In genomic region chr1:7624791-7625355, GRCh38 we compare ENCODE assay signal across 17 cellular contexts.
A peak's percentile ranks its signal among the peaks of the same experiment; 100 is the strongest.
DNase-seq lines count a peak whose midpoint lies in the region; ATAC-seq, FAIRE-seq and TF ChIP-seq lines count a peak whose summit lies in the region.
"Had no signal": no experiment of that assay in that cellular context is flagged by ENCODE, and none has a peak within 500 bp of the region (broad histone marks: within the 10 kb centered on the region; RNA-seq: fewer than 3 reads in every experiment).

No MANE protein-coding gene starts in this region.

- TF ChIP-seq POLR2A in HepG2 (IDR thresholded peaks at IDR 0.05; ENCODE audit: insufficient read depth in 1 of 2, low read depth in 2 of 2, low read length in 2 of 2) (no peak), right lobe of liver (IDR thresholded peaks at IDR 0.05) (no peak)

- no peak for ATAC-seq in HepG2
- ATAC-seq in right lobe of liver = no peak
- ATAC-seq: CD8-positive, alpha-beta T cell; GM12878 had no signal

- H3K9ac ChIP-seq in HepG2 (ENCODE audit: insufficient read depth, low read depth, low read length) (no peak overlapping the region), kidney (ENCODE audit: low read length in 2 of 2) (no peak overlapping the region)
- H3K9ac ChIP-seq: BLaER1 treated with 17β-estradiol and CSF1 and Interleukin-3, amounts not matched to agents 10 nM and 100 nM had no signal

- no peak for TF ChIP-seq RAD21 in HepG2 (CRISPR knock-in tag; IDR thresholded peaks at IDR 0.05)

- H3K27me3 Mint-ChIP-seq in type B pancreatic cell = peaks cover 58% of the 10 kb centered on the region

- TF ChIP-seq CTCF in HepG2 (CRISPR knock-in tag; IDR thresholded peaks at IDR 0.05) (no peak), right lobe of liver (IDR thresholded peaks at IDR 0.05) (no peak), kidney (IDR thresholded peaks at IDR 0.05; ENCODE audit: borderline replicate concordance, extremely low read depth, insufficient read depth) (no peak), type B pancreatic cell (conservative IDR thresholded peaks at IDR 0.05) (no peak)

- POLR2A ChIA-PET in HepG2 (lab: Yijun Ruan, JAX) = no interaction called here

- H3K4me1 Mint-ChIP-seq in type B pancreatic cell (ENCODE audit: unreplicated experiment) = peaks cover 13% of the 10 kb centered on the region
- H3K4me1 Mint-ChIP-seq: B cell had no signal

- H3K4me3 Mint-ChIP-seq in type B pancreatic cell = no peak overlapping the region
- H3K4me3 Mint-ChIP-seq: B cell; CD8-positive, alpha-beta T cell had no signal

- WGBS in HepG2 (ENCODE audit: low lambda C conversion rate) = 9% methylated on average over 5 of the region's 7 CpGs
- WGBS in right lobe of liver (ENCODE audit: insufficient coverage, low coverage, low lambda C conversion rate, missing lambda C conversion rate) = 70% methylated on average over 4 of the region's 7 CpGs

- H3K9me3 ChIP-seq in HepG2 (ENCODE audit: low read length) (no peaks in the 10 kb centered on the region), right lobe of liver (no peaks in the 10 kb centered on the region), kidney (ENCODE audit: control insufficient read depth in 1 of 2, low read length in 2 of 2) (no peaks in the 10 kb centered on the region)
- H3K9me3 ChIP-seq: BLaER1 treated with 17β-estradiol and CSF1 and Interleukin-3, amounts not matched to agents 10 nM and 100 nM; HAP-1 had no signal

- no peak overlapping the region for H3K27ac ChIP-seq in HepG2 (ENCODE audit: extremely low read length, insufficient read depth, low read length)
- no peak overlapping the region for H3K27ac ChIP-seq in right lobe of liver
- H3K27ac ChIP-seq in kidney (ENCODE audit: low read depth in 2 of 2, low read length in 2 of 2) = no peak overlapping the region
- H3K27ac ChIP-seq: BLaER1 treated with 17β-estradiol and CSF1 and Interleukin-3, amounts not matched to agents 10 nM and 100 nM had no signal

- no peaks in the 10 kb centered on the region for H3K36me3 ChIP-seq in HepG2 (replicated peaks in 1 of 2; ENCODE audit: control insufficient read depth in 1 of 2, insufficient read depth in 2 of 2, low read length in 2 of 2)
- H3K36me3 ChIP-seq in right lobe of liver = no peaks in the 10 kb centered on the region
- no peaks in the 10 kb centered on the region for H3K36me3 ChIP-seq in kidney (ENCODE audit: control insufficient read depth in 1 of 2, insufficient read depth in 2 of 2, low read length in 2 of 2)
- H3K36me3 ChIP-seq: BLaER1 treated with 17β-estradiol and CSF1 and Interleukin-3, amounts not matched to agents 10 nM and 100 nM; HAP-1 had no signal

- H3K9me3 Mint-ChIP-seq in type B pancreatic cell = no peaks in the 10 kb centered on the region
- H3K9me3 Mint-ChIP-seq: CD8-positive, alpha-beta T cell had no signal

- DNase-seq in HepG2 (ENCODE audit: low spot score) (no peak), right lobe of liver (no peak), kidney (peak; percentile 43), type B pancreatic cell (ENCODE audit: extremely low spot score, unreplicated experiment) (no peak), NK-92 (lab: John Stamatoyannopoulos, UW; ENCODE audit: unreplicated experiment) (no peak), NCI-H2081 (lab: John Stamatoyannopoulos, UW) (no peak), cerebellum (ENCODE audit: low spot score) (no peak)
- DNase-seq: 8988T; Calu3; CD8-positive, alpha-beta T cell; DMS79 treated with DMSO at 0.1 percent for 48 hours; GF-D8; GOT3 had no signal

- H4K20me1 ChIP-seq in HepG2 (ENCODE audit: insufficient read depth, low read length) = no peaks in the 10 kb centered on the region

- in situ Hi-C loops in HepG2 (cut with HindIII; ENCODE audit: extremely low pct_ligation_motif_present, low pct_unique_long_range_greater_than_20kb) = loop anchor here (25.0 kb wide), 1 partner anchor 563 kb away; no protein-coding TSS in a partner anchor

- no peaks in the 10 kb centered on the region for H3K36me3 Mint-ChIP-seq in type B pancreatic cell
- H3K36me3 Mint-ChIP-seq: CD8-positive, alpha-beta T cell had no signal

- intact Hi-C loops in HepG2 (cut with micrococcal nuclease; ENCODE audit: unreplicated experiment) (no loop called here), right lobe of liver (cut with DNase I) (no loop called here), kidney (cut with DNase I) (no loop called here)

- H3K27me3 ChIP-seq in HepG2 (ENCODE audit: control insufficient read depth in 1 of 2, insufficient read depth in 2 of 2, low read length in 2 of 2) (peaks cover 10 to 52% of the 10 kb centered on the region in 2 experiments; a peak in 4 of 5 replicates), right lobe of liver (no peaks in the 10 kb centered on the region)
- H3K27me3 ChIP-seq: BLaER1 treated with 17β-estradiol and CSF1 and Interleukin-3, amounts not matched to agents 10 nM and 100 nM had no signal

- TF ChIP-seq EP300 in HepG2 (IDR thresholded peaks at IDR 0.05; ENCODE audit: low read depth in 2 of 2, low read length in 2 of 2) (no peak), HepG2 (CRISPR knock-in tag; IDR thresholded peaks at IDR 0.05; ENCODE audit: borderline replicate concordance) (no peak)

- H3K4me3 ChIP-seq in HepG2 (replicated peaks in 1 of 3; ENCODE audit: insufficient read depth in 1 of 3, low read depth in 2 of 3, low read length in 3 of 3) (no peak overlapping the region), right lobe of liver (no peak overlapping the region), kidney (ENCODE audit: low read length in 2 of 2) (no peak overlapping the region)
- H3K4me3 ChIP-seq: BLaER1 treated with 17β-estradiol and CSF1 and Interleukin-3, amounts not matched to agents 10 nM and 100 nM; GM12878; HAP-1 had no signal

- no peaks in the 10 kb centered on the region for H3K4me1 ChIP-seq in HepG2 (ENCODE audit: insufficient read depth, low read length)
- peaks cover 0 to 38% (median 3%) of the 10 kb centered on the region in 4 donors for H3K4me1 ChIP-seq in right lobe of liver
- peaks cover 4 to 14% of the 10 kb centered on the region in 2 donors for H3K4me1 ChIP-seq in kidney (ENCODE audit: control insufficient read depth in 1 of 2, insufficient read depth in 1 of 2, low read depth in 1 of 2, low read length in 2 of 2)
- H3K4me1 ChIP-seq: BLaER1 treated with 17β-estradiol and CSF1 and Interleukin-3, amounts not matched to agents 10 nM and 100 nM; HAP-1 had no signal

- CTCF ChIA-PET in HepG2 (lab: Yijun Ruan, JAX; ENCODE audit: low intra/inter-chr PET ratio, low total read pairs) = no interaction called here

- no peak overlapping the region for H3K4me2 ChIP-seq in HepG2 (ENCODE audit: low read depth, low read length)
- H3K4me2 ChIP-seq: BLaER1 treated with 17β-estradiol and CSF1 and Interleukin-3, amounts not matched to agents 10 nM and 100 nM had no signal

- H3K79me2 ChIP-seq in HepG2 (ENCODE audit: insufficient read depth, low read length) = no peaks in the 10 kb centered on the region

- H3K27ac Mint-ChIP-seq in type B pancreatic cell = peak overlapping the region; percentile 12
- H3K27ac Mint-ChIP-seq: B cell; CD8-positive, alpha-beta T cell had no signal

- BruUV-seq in HepG2 (replicated peaks; lab: Mats Ljungman, UMichigan) = no TSS peak

- no peak for FAIRE-seq in HepG2 (lab: Jason Lieb, UNC)
- FAIRE-seq in kidney (lab: Jason Lieb, UNC) = no peak
- FAIRE-seq: GM12878 had no signal

- no peak overlapping the region for H2AFZ ChIP-seq in HepG2 (ENCODE audit: low read length)

TF ChIP-seq in HepG2, 621 proteins besides CTCF, POLR2A, EP300 and RAD21 (continues in another document):
- no peak for TF ChIP-seq CHD4 (IDR thresholded peaks at IDR 0.05; ENCODE audit: borderline replicate concordance, low read length)
- TF ChIP-seq ZUFSP (CRISPR knock-in tag; IDR thresholded peaks at IDR 0.05; ENCODE audit: borderline replicate concordance) = no peak
- TF ChIP-seq CREB1 (IDR thresholded peaks at IDR 0.05) = peak; percentile 97
- TF ChIP-seq CREB1 (CRISPR knock-in tag; IDR thresholded peaks at IDR 0.05) = no peak
- no peak for TF ChIP-seq SNAPC2 (CRISPR knock-in tag; IDR thresholded peaks at IDR 0.05)
- no peak for TF ChIP-seq ZNF143 (CRISPR knock-in tag; IDR thresholded peaks at IDR 0.05)
- TF ChIP-seq NCOA5 (CRISPR knock-in tag; IDR thresholded peaks at IDR 0.05) = no peak
- TF ChIP-seq TFE3 (CRISPR knock-in tag; IDR thresholded peaks at IDR 0.05) = no peak
- TF ChIP-seq BRD4 (CRISPR knock-in tag; IDR thresholded peaks at IDR 0.05) = no peak
- no peak for TF ChIP-seq TCF7L2 (IDR thresholded peaks at IDR 0.05; ENCODE audit: low read depth, low read length)
- no peak for TF ChIP-seq THAP8 (CRISPR knock-in tag; IDR thresholded peaks at IDR 0.05; ENCODE audit: borderline replicate concordance)
